1 cellular context compared by ENCODE assay signal in genomic region chr12:32755654-32756475, GRCh38.
TF ChIP-seq lines count a peak whose summit lies in the region.

TSS of gene YARS2 (minus strand) at chr12:32755897. CDS start at chr12:32755874, 23 bp downstream.

TF ChIP-seq in HepG2, 621 proteins besides CTCF, POLR2A, EP300 and RAD21 (continued from another document and continues in another):
- no peak for TF ChIP-seq ATM (IDR thresholded peaks at IDR 0.05; ENCODE audit: borderline replicate concordance)
- TF ChIP-seq ATAD3A (CRISPR knock-in tag; IDR thresholded peaks at IDR 0.05), result no peak
- TF ChIP-seq ZNF567 (CRISPR knock-in tag; IDR thresholded peaks at IDR 0.05; ENCODE audit: borderline replicate concordance), result 0 out of 2 replicates have a peak, but pooled peaks have one; percentile 4
- TF ChIP-seq KAT7 (CRISPR knock-in tag; IDR thresholded peaks at IDR 0.05; ENCODE audit: borderline replicate concordance), result no peak
- no peak for TF ChIP-seq BCLAF1 (IDR thresholded peaks at IDR 0.05)
- peak; percentile 90 for TF ChIP-seq GATAD1 (CRISPR knock-in tag; IDR thresholded peaks at IDR 0.05)
- no peak for TF ChIP-seq ZNF33A (CRISPR knock-in tag; IDR thresholded peaks at IDR 0.05; ENCODE audit: borderline replicate concordance)
- TF ChIP-seq ZNF598 (CRISPR knock-in tag; IDR thresholded peaks at IDR 0.05; ENCODE audit: borderline replicate concordance), result peak; percentile 71; the same call in 1 of the 2 replicates
- TF ChIP-seq RFXANK (CRISPR knock-in tag; IDR thresholded peaks at IDR 0.05), result no peak
- TF ChIP-seq PREB (CRISPR knock-in tag; IDR thresholded peaks at IDR 0.05), result no peak
- no peak for TF ChIP-seq PBX2 (CRISPR knock-in tag; IDR thresholded peaks at IDR 0.05)
- TF ChIP-seq ZNF513 (CRISPR knock-in tag; conservative IDR thresholded peaks at IDR 0.05), result no peak
- TF ChIP-seq JARID2 (CRISPR knock-in tag; IDR thresholded peaks at IDR 0.05; ENCODE audit: insufficient replicate concordance), result peak; percentile 68
- TF ChIP-seq ZNF839 (CRISPR knock-in tag; IDR thresholded peaks at IDR 0.05; ENCODE audit: borderline replicate concordance), result no peak
- no peak for TF ChIP-seq ZNF740 (CRISPR knock-in tag; IDR thresholded peaks at IDR 0.05)
- peak in 1 of 2 experiments; percentile 42; a peak in 1 of 4 replicates for TF ChIP-seq REST (IDR thresholded peaks at IDR 0.05; ENCODE audit: borderline replicate concordance in 1 of 2, low read depth in 1 of 2, low read length in 2 of 2)
- 0 out of 2 replicates have a peak, but pooled peaks have one; percentile 57 for TF ChIP-seq HOXA5 (CRISPR knock-in tag; IDR thresholded peaks at IDR 0.05)
- no peak for TF ChIP-seq ZNF576 (CRISPR knock-in tag; IDR thresholded peaks at IDR 0.05)
- no peak for TF ChIP-seq ZBTB26 (CRISPR knock-in tag; IDR thresholded peaks at IDR 0.05; ENCODE audit: borderline replicate concordance)
- no peak for TF ChIP-seq JUNB (CRISPR knock-in tag; IDR thresholded peaks at IDR 0.05; ENCODE audit: borderline replicate concordance)
- no peak for TF ChIP-seq AGO1 (IDR thresholded peaks at IDR 0.05; ENCODE audit: low read depth, low read length, poor library complexity, severe bottlenecking)
- 0 out of 2 replicates have a peak, but pooled peaks have one; percentile 19 for TF ChIP-seq ZNF124 (CRISPR knock-in tag; IDR thresholded peaks at IDR 0.05)
- 0 out of 2 replicates have a peak, but pooled peaks have one; percentile 23 for TF ChIP-seq FOXA3 (CRISPR knock-in tag; IDR thresholded peaks at IDR 0.05)
- TF ChIP-seq THRA (CRISPR knock-in tag; IDR thresholded peaks at IDR 0.05; ENCODE audit: borderline replicate concordance), result no peak
- TF ChIP-seq NCOR1 (IDR thresholded peaks at IDR 0.05; ENCODE audit: borderline replicate concordance, low read length), result no peak
- no peak for TF ChIP-seq MAFF (IDR thresholded peaks at IDR 0.05; ENCODE audit: low read depth, low read length)
- TF ChIP-seq ZNF350 (CRISPR knock-in tag; IDR thresholded peaks at IDR 0.05; ENCODE audit: borderline replicate concordance, low read depth), result peak; percentile 18; the same call in 1 of the 2 replicates
- TF ChIP-seq ZNF574 (CRISPR knock-in tag; IDR thresholded peaks at IDR 0.05), result peak; percentile 71
- 0 out of 2 replicates have a peak, but pooled peaks have one; percentile 44 for TF ChIP-seq ZBTB8A (CRISPR knock-in tag; IDR thresholded peaks at IDR 0.05; ENCODE audit: borderline replicate concordance, low read depth)
- TF ChIP-seq HNRNPH1 (optimal IDR thresholded peaks at IDR 0.05; ENCODE audit: low read depth, low read length), result no peak
- no peak for TF ChIP-seq ZZZ3 (CRISPR knock-in tag; IDR thresholded peaks at IDR 0.05; ENCODE audit: borderline replicate concordance)
- no peak for TF ChIP-seq SETDB1 (CRISPR knock-in tag; IDR thresholded peaks at IDR 0.05; ENCODE audit: borderline replicate concordance)
- peak; percentile 20; the same call in 1 of the 2 replicates for TF ChIP-seq SOX5 (CRISPR knock-in tag; IDR thresholded peaks at IDR 0.05; ENCODE audit: borderline replicate concordance)
- TF ChIP-seq SMYD3 (CRISPR knock-in tag; IDR thresholded peaks at IDR 0.05), result 0 out of 2 replicates have a peak, but pooled peaks have one; percentile 38
- no peak for TF ChIP-seq E2F2 (CRISPR knock-in tag; IDR thresholded peaks at IDR 0.05; ENCODE audit: borderline replicate concordance)
- TF ChIP-seq KLF11 (CRISPR knock-in tag; IDR thresholded peaks at IDR 0.05), result peak; percentile 32; the same call in 1 of the 2 replicates
- peak; percentile 46; the same call in 1 of the 2 replicates for TF ChIP-seq ZNF331 (CRISPR knock-in tag; IDR thresholded peaks at IDR 0.05)
- TF ChIP-seq E2F5 (CRISPR knock-in tag; conservative IDR thresholded peaks at IDR 0.05), result no peak
